Comparison of ENCODE assay signal across 1 cellular context in genomic region chr17:82496529-82497434, GRCh38.
TF ChIP-seq lines count a peak whose summit lies in the region.

No MANE protein-coding gene starts in this region.

TF ChIP-seq in WTC11, 78 proteins besides CTCF, POLR2A, EP300 and RAD21 (continued from another document):
- TF ChIP-seq AR (CRISPR knock-in tag; IDR thresholded peaks at IDR 0.05) (no peak), ZNF121 (CRISPR knock-in tag; IDR thresholded peaks at IDR 0.05) (no peak; the same call in 1 of the 2 replicates), MYBL2 (CRISPR knock-in tag; IDR thresholded peaks at IDR 0.05) (peak; percentile 81; the same call in 1 of the 2 replicates), FOXK1 (CRISPR knock-in tag; IDR thresholded peaks at IDR 0.05) (peak; percentile 93), CREM (CRISPR knock-in tag; IDR thresholded peaks at IDR 0.05) (peak; percentile 61; the same call in 1 of the 2 replicates), ZMAT4 (CRISPR knock-in tag; IDR thresholded peaks at IDR 0.05) (no peak), ATF3 (CRISPR knock-in tag; conservative IDR thresholded peaks at IDR 0.05) (no peak), ERG (CRISPR knock-in tag; IDR thresholded peaks at IDR 0.05) (no peak), FOXP1 (CRISPR knock-in tag; IDR thresholded peaks at IDR 0.05; ENCODE audit: borderline replicate concordance) (peak; percentile 79), PREB (CRISPR knock-in tag; IDR thresholded peaks at IDR 0.05; ENCODE audit: borderline replicate concordance) (0 out of 2 replicates have a peak, but pooled peaks have one; percentile 71), E2F1 (CRISPR knock-in tag; IDR thresholded peaks at IDR 0.05) (peak; percentile 76; the same call in 1 of the 2 replicates), OVOL2 (CRISPR knock-in tag; IDR thresholded peaks at IDR 0.05; ENCODE audit: borderline replicate concordance) (no peak), STAT6 (CRISPR knock-in tag; conservative IDR thresholded peaks at IDR 0.05; ENCODE audit: low read depth) (no peak), EMX1 (CRISPR knock-in tag; IDR thresholded peaks at IDR 0.05) (no peak), ZNF532 (CRISPR knock-in tag; IDR thresholded peaks at IDR 0.05; ENCODE audit: borderline replicate concordance) (no peak)
TF ChIP-seq in WTC11: peak in this region for 37.
